In genomic region chr2:8303322-8303832, GRCh38 we compare ENCODE assay signal across 8 cellular contexts.
DNase-seq lines count a peak whose midpoint lies in the region; ATAC-seq and TF ChIP-seq lines count a peak whose summit lies in the region.

No MANE protein-coding gene starts in this region.

- TF ChIP-seq CTCF in ascending aorta (IDR thresholded peaks at IDR 0.05), result no peak
- no peak for TF ChIP-seq CTCF in BE2C (IDR thresholded peaks at IDR 0.05; ENCODE audit: low read depth, low read length)

- H3K27me3 Mint-ChIP-seq in T-helper 2 cell treated with Interferon-gamma antibody and Interleukin-4, amounts not matched to agents 5 μg/mL and 100 μg/mL, for 36 hours (ENCODE audit: low read depth), result no peaks in the 10 kb centered on the region

- H3K4me1 ChIP-seq in ascending aorta (peaks cover 0 to 24% of the 10 kb centered on the region in 2 donors), BE2C (peaks cover 13% of the 10 kb centered on the region)

- peak overlapping the region; percentile 77 for H3K4me3 Mint-ChIP-seq in T-helper 2 cell treated with Interferon-gamma antibody and Interleukin-4, amounts not matched to agents 5 μg/mL and 100 μg/mL, for 36 hours

- H3K9me3 Mint-ChIP-seq in T-helper 2 cell treated with Interferon-gamma antibody and Interleukin-4, amounts not matched to agents 5 μg/mL and 100 μg/mL, for 36 hours, result peaks cover 27% of the 10 kb centered on the region

- peak overlapping the region; percentile 81 for H3K27ac Mint-ChIP-seq in T-helper 2 cell treated with Interferon-gamma antibody and Interleukin-4, amounts not matched to agents 5 μg/mL and 100 μg/mL, for 36 hours

- H3K36me3 ChIP-seq in ascending aorta (no peaks in the 10 kb centered on the region), BE2C (no peaks in the 10 kb centered on the region)

- H3K9me3 ChIP-seq in ascending aorta (no peaks in the 10 kb centered on the region), BE2C (no peaks in the 10 kb centered on the region)

- H3K4me3 ChIP-seq in ascending aorta (no peak overlapping the region), BE2C (ENCODE audit: low read depth, low read length) (no peak overlapping the region)

- intact Hi-C loops in ascending aorta (cut with DNase I), result no loop called here

- H3K27me3 ChIP-seq in ascending aorta (no peaks in the 10 kb centered on the region), BE2C (no peaks in the 10 kb centered on the region)

- H3K4me1 Mint-ChIP-seq in T-helper 2 cell treated with Interferon-gamma antibody and Interleukin-4, amounts not matched to agents 5 μg/mL and 100 μg/mL, for 36 hours (ENCODE audit: low read depth), result peaks cover 84% of the 10 kb centered on the region

- DNase-seq in T-helper 2 cell treated with Interferon-gamma antibody and Interleukin-4, amounts not matched to agents 5 μg/mL and 100 μg/mL, for 36 hours (ENCODE audit: low spot score), result peak; percentile 79
- DNase-seq in ascending aorta (ENCODE audit: low spot score in 2 of 2) (peak; percentile 51 to 84), pons (ENCODE audit: low spot score) (peak; percentile 84), NCI-H1092 treated with DMSO at 0.1 percent for 48 hours (lab: John Stamatoyannopoulos, UW) (no peak), BE2C (no peak), NCI-H2196 treated with DMSO at 0.1 percent for 48 hours (lab: John Stamatoyannopoulos, UW; ENCODE audit: unreplicated experiment) (no peak)

- peak overlapping the region; percentile 35 to 54 for H3K27ac ChIP-seq in ascending aorta

- ATAC-seq in GM18873 (IDR thresholded peaks at IDR 0.05; ENCODE audit: low FRiP score, unreplicated experiment), result peak; percentile 66
- peak; percentile 69 for ATAC-seq in HG03064 (IDR thresholded peaks at IDR 0.05; ENCODE audit: low read depth, unreplicated experiment)

- H3K36me3 Mint-ChIP-seq in T-helper 2 cell treated with Interferon-gamma antibody and Interleukin-4, amounts not matched to agents 5 μg/mL and 100 μg/mL, for 36 hours (ENCODE audit: low read depth), result peaks cover 29% of the 10 kb centered on the region

Comparison
In these comparisons a context has a peak if more than half of its experiments do, and no peak if none do; other contexts are left out.
1. DNase-seq: peak in T-helper 2 cell treated with Interferon-gamma antibody and Interleukin-4, amounts not matched to agents 5 μg/mL and 100 μg/mL, for 36 hours (single experiment), ascending aorta (2 of 2) and pons (single experiment); none in NCI-H1092 treated with DMSO at 0.1 percent for 48 hours (single experiment), BE2C (single experiment) and NCI-H2196 treated with DMSO at 0.1 percent for 48 hours (single experiment).